Comparison of ENCODE assay signal across 8 cellular contexts in the genomic region with DNA sequence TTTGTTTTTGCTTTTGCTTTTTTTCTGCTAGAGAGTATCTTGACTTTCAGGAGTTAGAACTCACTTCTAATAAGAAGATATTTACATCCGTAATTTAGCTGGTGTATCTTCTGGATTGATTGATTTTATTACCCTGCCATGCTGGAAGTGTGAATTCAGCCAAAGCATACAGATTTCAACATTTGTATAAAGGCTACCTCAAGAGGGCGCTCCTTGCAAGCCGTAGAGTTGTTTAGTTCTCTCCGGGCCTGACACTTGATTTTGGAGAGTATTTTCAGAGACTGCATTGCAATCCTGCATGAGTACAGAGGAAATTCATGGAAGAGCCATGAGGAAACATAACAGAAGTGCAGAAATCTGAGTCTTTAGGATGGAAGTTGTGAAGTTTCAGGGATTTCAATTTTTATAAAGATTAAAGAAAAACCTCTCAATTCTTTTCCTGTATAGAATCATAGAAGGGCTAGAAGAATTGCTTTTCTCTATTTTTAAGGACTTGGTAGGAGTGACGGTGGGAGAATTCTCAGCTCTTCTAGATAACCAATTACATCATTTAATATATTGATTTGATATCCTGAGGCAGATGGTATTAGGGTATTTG.
DNase-seq lines count a peak whose midpoint lies in the region; ATAC-seq, FAIRE-seq and TF ChIP-seq lines count a peak whose summit lies in the region.

No MANE protein-coding gene starts in this region.

- H3K27me3 ChIP-seq in Panc1 (ENCODE audit: control insufficient read depth, insufficient read depth, low read length), result no peaks in the 10 kb centered on the region

- POLR2A ChIA-PET in Panc1 (lab: Charles Lee), result interaction anchor here (0.7 kb wide), 1 partner anchor 235 kb away, joined by 5 read pairs; no protein-coding TSS in a partner anchor

- H3K4me1 Mint-ChIP-seq in activated T-cell treated with anti-CD3 and anti-CD28 coated beads, Interleukin-2, amount 50 U/mL, for 24 hours (ENCODE audit: low read depth), result peaks cover 15% of the 10 kb centered on the region
- peaks cover 23% of the 10 kb centered on the region for H3K4me1 Mint-ChIP-seq in osteocyte (ENCODE audit: unreplicated experiment)

- intact Hi-C loops in Panc1 (cut with micrococcal nuclease; ENCODE audit: unreplicated experiment), result loop anchor here (1.0 to 5.0 kb wide), 2 partner anchors 246 to 319 kb away; no protein-coding TSS in a partner anchor

- no TSS peak for BruUV-seq in Panc1 (replicated peaks; lab: Mats Ljungman, UMichigan)

- H3K4me3 Mint-ChIP-seq in activated T-cell treated with anti-CD3 and anti-CD28 coated beads, Interleukin-2, amount 50 U/mL, for 24 hours, result no peak overlapping the region
- H3K4me3 Mint-ChIP-seq in osteocyte (ENCODE audit: unreplicated experiment), result no peak overlapping the region

- no peaks in the 10 kb centered on the region for H3K36me3 ChIP-seq in Panc1 (ENCODE audit: control insufficient read depth, insufficient read depth, low read length)

- H3K4me3 ChIP-seq in Panc1 (ENCODE audit: low read depth in 2 of 2, low read length in 2 of 2), result no peak overlapping the region

- FAIRE-seq in urothelium cell line (lab: Jason Lieb, UNC), result no peak

- no peak for TF ChIP-seq EP300 in Ishikawa (IDR thresholded peaks at IDR 0.05; ENCODE audit: borderline replicate concordance)

- peak; percentile 73 for TF ChIP-seq CTCF in AG09319 (IDR thresholded peaks at IDR 0.05; ENCODE audit: low read depth, low read length)
- TF ChIP-seq CTCF in Panc1 (IDR thresholded peaks at IDR 0.05), result peak; percentile 86
- peak; percentile 90 for TF ChIP-seq CTCF in osteocyte (IDR thresholded peaks at IDR 0.05)

- CTCF ChIA-PET in Panc1 (lab: Charles Lee), result interaction anchor here (0.5 to 1.4 kb wide), 6 partner anchors 29 to 320 kb away, joined by 3 to 7 read pairs (median 5); no protein-coding TSS in a partner anchor

- DNase-seq in AG09319 (ENCODE audit: extremely low read depth, low read depth) (peak; percentile 40), Panc1 (ENCODE audit: low read depth, low spot score) (peak; percentile 43), fibroblast of the conjunctiva (ENCODE audit: low read depth) (peak; percentile 57), osteocyte (ENCODE audit: extremely low spot score, unreplicated experiment) (no peak), urothelium cell line (ENCODE audit: low spot score) (peak; percentile 68)
- DNase-seq in activated T-cell treated with anti-CD3 and anti-CD28 coated beads, Interleukin-2, amount 50 U/mL, for 24 hours, result peak; percentile 64

- no peaks in the 10 kb centered on the region for H3K9me3 ChIP-seq in Panc1 (ENCODE audit: control insufficient read depth, insufficient read depth, low read depth, low read length)

- no peaks in the 10 kb centered on the region for H3K36me3 Mint-ChIP-seq in activated T-cell treated with anti-CD3 and anti-CD28 coated beads, Interleukin-2, amount 50 U/mL, for 24 hours (ENCODE audit: low read depth)
- H3K36me3 Mint-ChIP-seq in osteocyte (ENCODE audit: unreplicated experiment), result no peaks in the 10 kb centered on the region

- H3K27ac ChIP-seq in Panc1 (ENCODE audit: low read length), result no peak overlapping the region

- no peaks in the 10 kb centered on the region for H3K27me3 Mint-ChIP-seq in activated T-cell treated with anti-CD3 and anti-CD28 coated beads, Interleukin-2, amount 50 U/mL, for 24 hours
- H3K27me3 Mint-ChIP-seq in osteocyte (ENCODE audit: unreplicated experiment), result no peaks in the 10 kb centered on the region

- ATAC-seq in GM18868 (IDR thresholded peaks at IDR 0.05; ENCODE audit: unreplicated experiment) (peak; percentile 70), Panc1 (peak; percentile 84)

- H3K27ac Mint-ChIP-seq in activated T-cell treated with anti-CD3 and anti-CD28 coated beads, Interleukin-2, amount 50 U/mL, for 24 hours, result no peak overlapping the region
- H3K27ac Mint-ChIP-seq in osteocyte (ENCODE audit: unreplicated experiment), result no peak overlapping the region

- peaks cover 13% of the 10 kb centered on the region; the same call in 1 of the 2 replicates for H3K4me1 ChIP-seq in Panc1 (ENCODE audit: control insufficient read depth, insufficient read depth, low read length)

- TF ChIP-seq RAD21 in Ishikawa (IDR thresholded peaks at IDR 0.05; ENCODE audit: low read depth), result peak; percentile 93

- H3K9me3 Mint-ChIP-seq in activated T-cell treated with anti-CD3 and anti-CD28 coated beads, Interleukin-2, amount 50 U/mL, for 24 hours, result no peaks in the 10 kb centered on the region
- no peaks in the 10 kb centered on the region for H3K9me3 Mint-ChIP-seq in osteocyte (ENCODE audit: unreplicated experiment)

- in situ Hi-C loops in Panc1 (cut with HindIII; ENCODE audit: low pct_unique_long_range_greater_than_20kb, low sequenced_read_pairs), result no loop called here

TF ChIP-seq in Ishikawa, 13 proteins besides CTCF, POLR2A, EP300 and RAD21:
- TF ChIP-seq TAF1 (IDR thresholded peaks at IDR 0.05; ENCODE audit: low read depth) (no peak), YY1 (IDR thresholded peaks at IDR 0.05; ENCODE audit: low read depth) (no peak), EGR1 (IDR thresholded peaks at IDR 0.05) (no peak), CEBPB (IDR thresholded peaks at IDR 0.05) (no peak), NFIC (IDR thresholded peaks at IDR 0.05) (no peak), FOXM1 (IDR thresholded peaks at IDR 0.05; ENCODE audit: borderline replicate concordance, low read depth) (no peak), ZBTB7A (IDR thresholded peaks at IDR 0.05; ENCODE audit: low read depth) (no peak), TCF12 (IDR thresholded peaks at IDR 0.05; ENCODE audit: low read depth) (no peak), CREB1 (IDR thresholded peaks at IDR 0.05; ENCODE audit: low read depth) (no peak), TEAD4 (IDR thresholded peaks at IDR 0.05) (no peak)
- TF ChIP-seq, protein P1, sequence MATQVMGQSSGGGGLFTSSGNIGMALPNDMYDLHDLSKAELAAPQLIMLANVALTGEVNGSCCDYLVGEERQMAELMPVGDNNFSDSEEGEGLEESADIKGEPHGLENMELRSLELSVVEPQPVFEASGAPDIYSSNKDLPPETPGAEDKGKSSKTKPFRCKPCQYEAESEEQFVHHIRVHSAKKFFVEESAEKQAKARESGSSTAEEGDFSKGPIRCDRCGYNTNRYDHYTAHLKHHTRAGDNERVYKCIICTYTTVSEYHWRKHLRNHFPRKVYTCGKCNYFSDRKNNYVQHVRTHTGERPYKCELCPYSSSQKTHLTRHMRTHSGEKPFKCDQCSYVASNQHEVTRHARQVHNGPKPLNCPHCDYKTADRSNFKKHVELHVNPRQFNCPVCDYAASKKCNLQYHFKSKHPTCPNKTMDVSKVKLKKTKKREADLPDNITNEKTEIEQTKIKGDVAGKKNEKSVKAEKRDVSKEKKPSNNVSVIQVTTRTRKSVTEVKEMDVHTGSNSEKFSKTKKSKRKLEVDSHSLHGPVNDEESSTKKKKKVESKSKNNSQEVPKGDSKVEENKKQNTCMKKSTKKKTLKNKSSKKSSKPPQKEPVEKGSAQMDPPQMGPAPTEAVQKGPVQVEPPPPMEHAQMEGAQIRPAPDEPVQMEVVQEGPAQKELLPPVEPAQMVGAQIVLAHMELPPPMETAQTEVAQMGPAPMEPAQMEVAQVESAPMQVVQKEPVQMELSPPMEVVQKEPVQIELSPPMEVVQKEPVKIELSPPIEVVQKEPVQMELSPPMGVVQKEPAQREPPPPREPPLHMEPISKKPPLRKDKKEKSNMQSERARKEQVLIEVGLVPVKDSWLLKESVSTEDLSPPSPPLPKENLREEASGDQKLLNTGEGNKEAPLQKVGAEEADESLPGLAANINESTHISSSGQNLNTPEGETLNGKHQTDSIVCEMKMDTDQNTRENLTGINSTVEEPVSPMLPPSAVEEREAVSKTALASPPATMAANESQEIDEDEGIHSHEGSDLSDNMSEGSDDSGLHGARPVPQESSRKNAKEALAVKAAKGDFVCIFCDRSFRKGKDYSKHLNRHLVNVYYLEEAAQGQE (IDR thresholded peaks at IDR 0.05; ENCODE audit: low read depth), result no peak
- TF ChIP-seq, protein P2, sequence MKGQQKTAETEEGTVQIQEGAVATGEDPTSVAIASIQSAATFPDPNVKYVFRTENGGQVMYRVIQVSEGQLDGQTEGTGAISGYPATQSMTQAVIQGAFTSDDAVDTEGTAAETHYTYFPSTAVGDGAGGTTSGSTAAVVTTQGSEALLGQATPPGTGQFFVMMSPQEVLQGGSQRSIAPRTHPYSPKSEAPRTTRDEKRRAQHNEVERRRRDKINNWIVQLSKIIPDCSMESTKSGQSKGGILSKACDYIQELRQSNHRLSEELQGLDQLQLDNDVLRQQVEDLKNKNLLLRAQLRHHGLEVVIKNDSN (IDR thresholded peaks at IDR 0.05), result no peak
- TF ChIP-seq, protein P3, sequence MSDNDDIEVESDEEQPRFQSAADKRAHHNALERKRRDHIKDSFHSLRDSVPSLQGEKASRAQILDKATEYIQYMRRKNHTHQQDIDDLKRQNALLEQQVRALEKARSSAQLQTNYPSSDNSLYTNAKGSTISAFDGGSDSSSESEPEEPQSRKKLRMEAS (IDR thresholded peaks at IDR 0.05), result no peak
